Comparison of ENCODE assay signal across 15 cellular contexts in the genomic region with DNA sequence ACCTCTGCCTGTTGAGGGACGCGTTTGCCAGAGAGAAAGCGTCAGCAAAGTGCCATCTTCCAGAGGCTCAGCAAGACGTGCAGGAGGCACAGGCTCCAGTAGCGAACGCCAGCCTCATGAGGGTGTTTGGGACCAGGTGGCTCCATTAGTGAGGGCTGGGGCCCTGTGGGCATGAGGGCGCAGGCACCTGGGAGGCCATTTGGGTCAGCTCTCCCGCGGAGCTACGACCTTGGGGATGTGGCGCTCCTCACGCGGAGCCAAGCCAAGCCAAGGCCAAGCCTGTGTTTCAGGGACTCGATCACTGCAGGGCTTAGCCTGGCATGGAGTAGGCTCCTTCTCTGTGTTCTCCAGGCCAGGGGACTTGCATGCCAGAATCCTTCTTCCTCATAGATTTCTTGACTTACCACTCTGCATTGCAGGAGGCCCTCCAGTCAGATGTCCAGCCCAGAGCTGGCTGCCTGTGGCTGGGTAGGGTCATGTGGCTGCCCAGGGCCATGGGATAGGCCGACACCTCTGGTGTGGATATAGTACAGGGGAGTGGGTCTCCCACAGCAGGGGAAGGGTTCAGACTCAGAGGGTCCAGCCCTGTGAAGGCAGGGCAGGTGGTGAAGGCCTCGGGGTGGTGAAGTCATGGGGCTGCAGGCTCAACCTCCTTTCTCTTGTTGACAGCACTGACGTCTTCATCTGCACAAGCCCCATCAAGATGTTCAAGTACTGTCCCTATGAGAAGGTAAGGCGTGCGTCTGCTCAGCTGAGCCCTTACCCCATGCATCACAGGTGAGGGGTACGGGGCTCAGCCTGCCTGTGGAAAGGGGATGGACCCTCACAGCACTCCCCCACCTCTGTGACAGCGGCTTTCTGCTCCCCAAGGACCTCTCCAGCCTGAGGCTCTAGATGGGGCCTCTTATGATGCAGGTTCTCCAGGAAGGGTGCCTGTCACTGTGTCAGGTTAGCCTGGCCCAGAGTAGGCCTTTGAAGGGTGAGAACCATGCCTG.
"Had no signal": no experiment of that assay in that cellular context is flagged by ENCODE, and none has a peak within 500 bp of the region (broad histone marks: within the 10 kb centered on the region; RNA-seq: fewer than 3 reads in every experiment).

No MANE protein-coding gene starts in this region.

- H3K4me1 ChIP-seq: body of pancreas, testis had no signal

- H3K27me3 ChIP-seq: body of pancreas, testis had no signal

- ATAC-seq: body of pancreas had no signal

- H3K27ac ChIP-seq: body of pancreas, testis, WERI-Rb-1 had no signal

- DNase-seq: activated CD4-positive, alpha-beta T cell treated with anti-CD3 and anti-CD28 coated beads, Interleukin-2, amount 50 U/mL, for 48 hours; activated naive CD4-positive, alpha-beta T cell treated with anti-CD3 and anti-CD28 coated beads, Interleukin-2, amount 50 U/mL, for 16 hours; body of pancreas; central memory CD4-positive, alpha-beta T cell; cortex of kidney; effector CD4-positive, alpha-beta T cell; foreskin fibroblast; hippocampal formation; kidney glomerular epithelial cell; midbrain; stimulated activated CD4-positive, alpha-beta T cell treated with anti-CD3 and anti-CD28 coated beads, Interleukin-4, amount 100 ng/mL, for 24 hours; testis; WERI-Rb-1 had no signal

- H3K4me3 ChIP-seq: body of pancreas, lung, testis had no signal

- H3K36me3 ChIP-seq: WERI-Rb-1 had no signal

- FAIRE-seq: endothelial cell of umbilical vein had no signal

- H3K9me3 ChIP-seq: body of pancreas, testis had no signal
